8 cellular contexts compared by ENCODE assay signal in the genomic region with DNA sequence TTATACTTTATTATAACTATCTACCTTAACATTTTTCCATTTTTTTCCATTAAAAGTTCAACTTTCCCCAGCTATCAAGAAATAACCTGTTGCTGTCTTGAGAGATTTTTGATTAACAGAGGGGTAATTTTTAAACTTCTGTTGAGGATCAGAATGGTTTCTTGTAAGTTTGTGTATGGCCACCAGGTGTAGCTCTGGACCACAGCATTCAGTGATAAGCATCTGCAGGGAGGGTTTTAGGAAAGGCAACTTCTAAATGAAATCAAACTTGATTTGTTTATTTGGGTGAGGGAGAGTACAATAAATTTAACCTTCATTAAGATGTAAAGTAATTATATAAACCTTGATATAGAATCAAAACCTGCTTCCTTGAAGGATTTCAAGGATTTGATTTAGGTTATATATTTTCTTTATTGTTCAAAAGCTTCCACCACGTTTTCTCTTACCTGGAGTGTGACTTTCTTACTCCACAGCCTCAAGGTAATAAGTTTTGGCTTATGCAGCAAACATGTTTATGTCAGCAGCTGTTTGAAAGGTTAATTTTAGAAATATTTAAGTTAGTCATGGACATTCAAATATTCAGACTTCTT.
DNase-seq lines count a peak whose midpoint lies in the region; ATAC-seq, FAIRE-seq and TF ChIP-seq lines count a peak whose summit lies in the region.

No MANE protein-coding gene starts in this region.

- no peaks in the 10 kb centered on the region for H4K20me1 ChIP-seq in neural cell (ENCODE audit: insufficient read depth)

- no peak for ATAC-seq in HG02970 (IDR thresholded peaks at IDR 0.05; ENCODE audit: low FRiP score, unreplicated experiment)
- ATAC-seq in GM18517 (IDR thresholded peaks at IDR 0.05; ENCODE audit: unreplicated experiment), result no peak
- ATAC-seq in HG03045 (IDR thresholded peaks at IDR 0.05; ENCODE audit: unreplicated experiment), result no peak

- H3K27ac ChIP-seq in neural cell (ENCODE audit: low read length), result no peak overlapping the region

- no peaks in the 10 kb centered on the region for H3K9me3 ChIP-seq in neural cell (ENCODE audit: low read length)

- no peak overlapping the region for H3K4me2 ChIP-seq in neural cell (ENCODE audit: low read length)

- no peak overlapping the region for H2AFZ ChIP-seq in neural cell (ENCODE audit: low read depth, low read length)

- no peak for TF ChIP-seq EP300 in neural cell (conservative IDR thresholded peaks at IDR 0.05; ENCODE audit: poor library complexity, severe bottlenecking)

- no peak overlapping the region for H3K9ac ChIP-seq in neural cell (ENCODE audit: low read length)

- H3K4me3 ChIP-seq in cardiac fibroblast (replicated peaks in 1 of 2; ENCODE audit: low read depth in 2 of 2, low read length in 2 of 2) (no peak overlapping the region), neural cell (ENCODE audit: low read length) (no peak overlapping the region)

- no peaks in the 10 kb centered on the region for H3K9me2 ChIP-seq in neural cell (ENCODE audit: insufficient read depth, low read length)

- TF ChIP-seq POLR2A in GM12892 (IDR thresholded peaks at IDR 0.05; ENCODE audit: low read depth, low read length), result no peak

- TF ChIP-seq RAD21 in neural cell (conservative IDR thresholded peaks at IDR 0.05), result peak; percentile 91

- peak; percentile 69 for FAIRE-seq in GM12892 (lab: Jason Lieb, UNC)

- no peaks in the 10 kb centered on the region for H3K27me3 ChIP-seq in neural cell (ENCODE audit: insufficient read depth, low read depth, low read length)

- no peaks in the 10 kb centered on the region for H3K36me3 ChIP-seq in neural cell (ENCODE audit: insufficient read depth, low read length)

- no peaks in the 10 kb centered on the region for H3F3A ChIP-seq in neural cell (ENCODE audit: insufficient read depth, low read length, poor library complexity, severe bottlenecking)

- peak; percentile 7 for DNase-seq in AG09319 (ENCODE audit: extremely low read depth, low read depth)
- no peak for DNase-seq in GM12892 (ENCODE audit: insufficient read length)
- peak; percentile 46 for DNase-seq in NCI-H2171 treated with DMSO at 0.1 percent for 48 hours (lab: John Stamatoyannopoulos, UW)
- DNase-seq in cardiac fibroblast (ENCODE audit: low read depth in 2 of 2), result peak; percentile 39 to 71

- no peaks in the 10 kb centered on the region for H3K79me2 ChIP-seq in neural cell (replicated peaks; ENCODE audit: insufficient read depth, low read length)

- TF ChIP-seq CTCF in AG09319 (IDR thresholded peaks at IDR 0.05; ENCODE audit: low read depth, low read length) (peak; percentile 57), cardiac fibroblast (IDR thresholded peaks at IDR 0.05; ENCODE audit: low read depth, low read length) (peak; percentile 78), neural cell (IDR thresholded peaks at IDR 0.05; ENCODE audit: poor library complexity, severe bottlenecking) (peak; percentile 82)

TF ChIP-seq in neural cell, 6 proteins besides CTCF, POLR2A, EP300 and RAD21:
- TF ChIP-seq MXI1 (conservative IDR thresholded peaks at IDR 0.05; ENCODE audit: poor library complexity, severe bottlenecking) (no peak), SMC3 (conservative IDR thresholded peaks at IDR 0.05; ENCODE audit: poor library complexity) (peak; percentile 94), TAF1 (IDR thresholded peaks at IDR 0.05; ENCODE audit: low read depth) (no peak), EZH2 (IDR thresholded peaks at IDR 0.05; ENCODE audit: borderline replicate concordance, insufficient read depth, low read length, poor library complexity, severe bottlenecking) (no peak), POLR2AphosphoS5 (IDR thresholded peaks at IDR 0.05) (no peak)
- TF ChIP-seq, protein P1, sequence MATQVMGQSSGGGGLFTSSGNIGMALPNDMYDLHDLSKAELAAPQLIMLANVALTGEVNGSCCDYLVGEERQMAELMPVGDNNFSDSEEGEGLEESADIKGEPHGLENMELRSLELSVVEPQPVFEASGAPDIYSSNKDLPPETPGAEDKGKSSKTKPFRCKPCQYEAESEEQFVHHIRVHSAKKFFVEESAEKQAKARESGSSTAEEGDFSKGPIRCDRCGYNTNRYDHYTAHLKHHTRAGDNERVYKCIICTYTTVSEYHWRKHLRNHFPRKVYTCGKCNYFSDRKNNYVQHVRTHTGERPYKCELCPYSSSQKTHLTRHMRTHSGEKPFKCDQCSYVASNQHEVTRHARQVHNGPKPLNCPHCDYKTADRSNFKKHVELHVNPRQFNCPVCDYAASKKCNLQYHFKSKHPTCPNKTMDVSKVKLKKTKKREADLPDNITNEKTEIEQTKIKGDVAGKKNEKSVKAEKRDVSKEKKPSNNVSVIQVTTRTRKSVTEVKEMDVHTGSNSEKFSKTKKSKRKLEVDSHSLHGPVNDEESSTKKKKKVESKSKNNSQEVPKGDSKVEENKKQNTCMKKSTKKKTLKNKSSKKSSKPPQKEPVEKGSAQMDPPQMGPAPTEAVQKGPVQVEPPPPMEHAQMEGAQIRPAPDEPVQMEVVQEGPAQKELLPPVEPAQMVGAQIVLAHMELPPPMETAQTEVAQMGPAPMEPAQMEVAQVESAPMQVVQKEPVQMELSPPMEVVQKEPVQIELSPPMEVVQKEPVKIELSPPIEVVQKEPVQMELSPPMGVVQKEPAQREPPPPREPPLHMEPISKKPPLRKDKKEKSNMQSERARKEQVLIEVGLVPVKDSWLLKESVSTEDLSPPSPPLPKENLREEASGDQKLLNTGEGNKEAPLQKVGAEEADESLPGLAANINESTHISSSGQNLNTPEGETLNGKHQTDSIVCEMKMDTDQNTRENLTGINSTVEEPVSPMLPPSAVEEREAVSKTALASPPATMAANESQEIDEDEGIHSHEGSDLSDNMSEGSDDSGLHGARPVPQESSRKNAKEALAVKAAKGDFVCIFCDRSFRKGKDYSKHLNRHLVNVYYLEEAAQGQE (IDR thresholded peaks at IDR 0.05; ENCODE audit: borderline replicate concordance), result no peak
